In genomic region chr7:83492802-83493201, GRCh38 we compare ENCODE assay signal across 27 cellular contexts.
"Had no signal": no experiment of that assay in that cellular context is flagged by ENCODE, and none has a peak within 500 bp of the region (broad histone marks: within the 10 kb centered on the region; RNA-seq: fewer than 3 reads in every experiment).

No MANE protein-coding gene starts in this region.

- H3K4me1 ChIP-seq: stomach, testis, thyroid gland, tibial artery, tibial nerve, transverse colon, upper lobe of left lung, upper lobe of right lung, uterus, vagina had no signal

- H3K27me3 ChIP-seq: stomach, suprapubic skin, testis, thyroid gland, tibial artery, tibial nerve, transverse colon, upper lobe of left lung, upper lobe of right lung, vagina had no signal

- DNase-seq: stimulated activated CD4-positive, alpha-beta T cell treated with anti-CD3 and anti-CD28 coated beads, Interleukin-2, amount 100 ng/mL, for 48 hours; stimulated activated CD4-positive, alpha-beta T cell treated with anti-CD3 and anti-CD28 coated beads, Interleukin-4, amount 100 ng/mL, for 1 hour; stimulated activated CD4-positive, alpha-beta T cell treated with anti-CD3 and anti-CD28 coated beads, Interleukin-4, amount 100 ng/mL, for 24 hours; stimulated activated CD4-positive, alpha-beta T cell treated with anti-CD3 and anti-CD28 coated beads, Interleukin-4, amount 100 ng/mL, for 4 hours; stimulated activated CD8-positive, alpha-beta memory T cell treated with anti-CD3 and anti-CD28 coated beads, Interleukin-4, amount 100 ng/mL, for 48 hours; stimulated activated naive B cell treated with anti-CD40 and anti-IgM and Interleukin-4, amounts not matched to agents 10 μg/mL and 1 μg/mL and 100 μg/mL, for 72 hours; stimulated activated naive CD4-positive, alpha-beta T cell; stimulated activated naive CD4-positive, alpha-beta T cell treated with Interleukin-2 at 50 U/mL for 16 hours; stimulated activated naive CD8-positive, alpha-beta T cell treated with anti-CD3 and anti-CD28 coated beads, Interleukin-15, amount 100 ng/mL, for 72 hours; stimulated activated naive CD8-positive, alpha-beta T cell treated with anti-CD3 and anti-CD28 coated beads, Interleukin-15, Interleukin-2, amounts not matched to agents 100 U/mL and 50 U/mL, for 24 hours; stomach; substantia nigra; testis; thyroid gland; tibial artery; transverse colon; trophoblast cell; upper lobe of left lung; upper lobe of right lung; uterus had no signal

- H3K27ac ChIP-seq: stomach, suprapubic skin, testis, thoracic aorta, thyroid gland, tibial artery, tibial nerve, transverse colon, upper lobe of left lung, upper lobe of right lung, uterus, vagina had no signal

- H3K9me3 ChIP-seq: stomach, suprapubic skin, testis, thoracic aorta, thyroid gland, tibial artery, tibial nerve, transverse colon, upper lobe of left lung, upper lobe of right lung, uterus, vagina had no signal

- ATAC-seq: stimulated activated effector memory CD8-positive, alpha-beta T cell treated with anti-CD3 and anti-CD28 coated beads, Interleukin-12 subunit alpha, Interleukin-12 subunit beta, amount 100 ng/mL, for 72 hours; stimulated activated memory B cell treated with anti-CD40 and anti-IgM and Interleukin-4, amounts not matched to agents 10 μg/mL and 1 μg/mL and 100 μg/mL, for 72 hours; stimulated activated naive B cell treated with anti-CD40 and anti-IgM and Interleukin-4, amounts not matched to agents 10 μg/mL and 1 μg/mL and 100 μg/mL, for 72 hours; stimulated activated naive CD8-positive, alpha-beta T cell treated with anti-CD3 and anti-CD28 coated beads, Interleukin-15, amount 100 ng/mL, for 72 hours; stimulated activated naive CD8-positive, alpha-beta T cell treated with anti-CD3 and anti-CD28 coated beads, Interleukin-15, Interleukin-2, amounts not matched to agents 100 U/mL and 50 U/mL, for 24 hours; upper lobe of right lung had no signal

- FAIRE-seq: urothelium cell line had no signal

- H3K36me3 ChIP-seq: stomach, suprapubic skin, thoracic aorta, thyroid gland, tibial artery, tibial nerve, transverse colon, upper lobe of left lung, upper lobe of right lung, uterus, vagina had no signal

- H3K4me3 ChIP-seq: stomach, suprapubic skin, testis, thoracic aorta, thyroid gland, tibial artery, tibial nerve, transverse colon, upper lobe of left lung, upper lobe of right lung, uterus, vagina had no signal
